In the genomic region with DNA sequence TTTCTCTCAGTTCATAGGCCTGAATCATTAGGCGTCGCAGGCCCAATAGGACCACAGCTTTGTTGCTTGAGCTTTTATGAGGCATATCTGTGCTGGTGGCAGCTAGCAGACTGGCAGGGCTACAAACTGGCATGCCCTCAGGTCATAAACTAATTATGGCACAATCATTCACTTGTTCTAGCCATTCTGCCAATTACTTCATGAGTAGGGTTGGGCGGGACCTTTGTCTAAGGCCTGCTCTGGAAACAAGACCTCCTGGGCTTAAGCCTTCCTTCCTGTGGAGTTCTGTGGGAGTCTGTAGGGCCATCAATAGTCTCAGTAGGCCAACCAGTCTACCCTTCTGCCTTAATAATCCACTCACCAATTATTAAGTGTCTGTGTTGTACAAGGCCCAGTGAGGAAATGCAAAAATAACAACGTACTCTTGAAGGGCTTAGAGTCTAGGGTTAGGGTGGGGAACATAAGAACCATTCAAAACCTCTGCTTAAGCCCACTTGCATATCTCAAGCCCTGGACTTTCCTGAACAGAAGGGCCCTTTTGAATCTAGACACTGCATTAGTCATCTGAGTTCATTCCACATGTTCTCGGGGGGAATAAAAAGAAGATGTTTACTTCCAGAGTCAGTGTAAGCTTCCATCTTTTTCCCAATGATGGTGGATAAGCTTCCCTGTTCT, we compare ENCODE assay signal across 19 cellular contexts. TPM values are rescaled to one million over a fixed set of nuclear protein-coding genes. Genes with fewer than 3 reads are reported as not detected.
DNase-seq lines count a peak whose midpoint lies in the region; ATAC-seq and TF ChIP-seq lines count a peak whose summit lies in the region.
"Had no signal": no experiment of that assay in that cellular context is flagged by ENCODE, and none has a peak within 500 bp of the region (broad histone marks: within the 10 kb centered on the region; RNA-seq: fewer than 3 reads in every experiment).

No MANE protein-coding gene starts in this region.

- no peaks in the 10 kb centered on the region for H3K36me3 ChIP-seq in Karpas-422 (ENCODE audit: insufficient read depth, low read length)

- H4K20me1 ChIP-seq in Karpas-422 (ENCODE audit: insufficient read depth, low read depth, low read length), result no peaks in the 10 kb centered on the region

- H3K27me3 ChIP-seq in Karpas-422 (ENCODE audit: low read length), result no peaks in the 10 kb centered on the region

- no peaks in the 10 kb centered on the region for H3K9me3 ChIP-seq in Karpas-422 (ENCODE audit: low read length)

- H3K9me2 ChIP-seq in Karpas-422 (replicated peaks; ENCODE audit: insufficient read depth, low read length), result no peaks in the 10 kb centered on the region

- DNase-seq in Ammon's horn (ENCODE audit: low spot score), result peak; percentile 80
- DNase-seq in SW480 (ENCODE audit: low spot score), result peak; percentile 65
- DNase-seq in foreskin melanocyte, result peak; percentile 90
- DNase-seq in neural crest cell (ENCODE audit: low read depth, low spot score), result no peak
- DNase-seq in GM13977 (ENCODE audit: low spot score), result no peak
- DNase-seq in DMS79 treated with DMSO at 0.1 percent for 48 hours (lab: John Stamatoyannopoulos, UW), result no peak
- no peak for DNase-seq in Karpas-422
- DNase-seq: COR-L47; effector CD8-positive, alpha-beta T cell; GF-D8; HFFc6; NCI-H2029 treated with DMSO at 0.1 percent for 48 hours; NCI-H524 treated with DMSO at 0.1 percent for 48 hours; PC-3; stimulated activated CD4-positive, alpha-beta T cell treated with anti-CD3 and anti-CD28 coated beads, Interleukin-2, amount 100 ng/mL, for 48 hours; SW 1271 had no signal

- H3K4me2 ChIP-seq in Karpas-422 (ENCODE audit: low read depth, low read length, poor library complexity, severe bottlenecking), result no peak overlapping the region

- H3K27ac ChIP-seq in Karpas-422 (ENCODE audit: low read length), result no peak overlapping the region
- H3K27ac ChIP-seq: VCaP had no signal

- peaks cover 4% of the 10 kb centered on the region for H3K36me3 Mint-ChIP-seq in neural crest cell (ENCODE audit: low read depth)

- H3K79me2 ChIP-seq in Karpas-422 (ENCODE audit: low read length), result no peaks in the 10 kb centered on the region

- ATAC-seq in GM18861 (IDR thresholded peaks at IDR 0.05; ENCODE audit: unreplicated experiment), result no peak
- ATAC-seq: PC-3 had no signal

- no peaks in the 10 kb centered on the region for H3K27me3 Mint-ChIP-seq in neural crest cell (ENCODE audit: low read depth)

- H2AFZ ChIP-seq in Karpas-422 (ENCODE audit: low read length), result no peak overlapping the region

- H3K27ac Mint-ChIP-seq in neural crest cell (ENCODE audit: unreplicated experiment), result peak overlapping the region; percentile 12
- H3K27ac Mint-ChIP-seq: activated T-helper 2 cell treated with anti-CD3 and anti-CD28 coated beads, Interferon-gamma antibody, Interleukin-2, Interleukin-4, amounts not matched to agents 10 μg/mL and 5 μg/mL and 100 μg/mL, durations not matched to agents 14 hours and 24 hours and 36 hours; HFFc6 had no signal

- no peaks in the 10 kb centered on the region for H3K4me1 Mint-ChIP-seq in neural crest cell

- H3K4me1 ChIP-seq in Karpas-422 (ENCODE audit: low read length), result no peaks in the 10 kb centered on the region

- H3K4me3 Mint-ChIP-seq in neural crest cell, result no peak overlapping the region
- H3K4me3 Mint-ChIP-seq: HFFc6 had no signal

- H3K9me3 Mint-ChIP-seq in neural crest cell, result peaks cover 4% of the 10 kb centered on the region
- H3K9me3 Mint-ChIP-seq: activated T-helper 2 cell treated with anti-CD3 and anti-CD28 coated beads, Interferon-gamma antibody, Interleukin-2, Interleukin-4, amounts not matched to agents 10 μg/mL and 5 μg/mL and 100 μg/mL, durations not matched to agents 14 hours and 24 hours and 36 hours had no signal

- TF ChIP-seq CTCF in neural crest cell (conservative IDR thresholded peaks at IDR 0.05) (no peak), GM13977 (IDR thresholded peaks at IDR 0.05; ENCODE audit: extremely low read depth, insufficient read depth, missing control alignments) (no peak)

- in situ Hi-C loops in GM13977 (cut with MboI; ENCODE audit: low pct_unique_long_range_greater_than_20kb, low sequenced_read_pairs, unreplicated experiment), result no loop called here

- H3K9ac ChIP-seq in Karpas-422 (ENCODE audit: low read length), result no peak overlapping the region

- no peak overlapping the region for H3K4me3 ChIP-seq in Karpas-422 (ENCODE audit: low read length)

RNA-seq across cellular contexts. Expression of a gene that starts 44.5 kb away (rescaled TPM):
- total RNA-seq in neural crest cell, result 6.2 and 7.2 TPM in 2 replicates
- not detected in 2 replicates for total RNA-seq in Karpas-422 (2014; rRNA removed; shearing (Covaris generic); ENCODE audit: low replicate concordance)
- total RNA-seq: activated T-helper 2 cell treated with anti-CD3 and anti-CD28 coated beads, Interferon-gamma antibody, Interleukin-2, Interleukin-4, amounts not matched to agents 10 μg/mL and 5 μg/mL and 100 μg/mL, durations not matched to agents 14 hours and 24 hours and 36 hours; HFFc6; PC-3 had no signal

Comparison
In these comparisons a context has a peak if more than half of its experiments do, and no peak if none do; other contexts are left out.
1. DNase-seq: peak in Ammon's horn (single experiment), SW480 (single experiment) and foreskin melanocyte (single experiment); none in neural crest cell (single experiment), GM13977 (single experiment), DMS79 treated with DMSO at 0.1 percent for 48 hours (single experiment) and Karpas-422 (single experiment).